In genomic region chr7:914521-915194, GRCh38 we compare ENCODE assay signal across 24 cellular contexts. TPM values are rescaled to one million over a fixed set of nuclear protein-coding genes. Genes with fewer than 3 reads are reported as not detected.
DNase-seq lines count a peak whose midpoint lies in the region; ATAC-seq and TF ChIP-seq lines count a peak whose summit lies in the region.
"Had no signal": no experiment of that assay in that cellular context is flagged by ENCODE, and none has a peak within 500 bp of the region (broad histone marks: within the 10 kb centered on the region; RNA-seq: fewer than 3 reads in every experiment).

No MANE protein-coding gene starts in this region.

- ATAC-seq in right cardiac atrium (no peak), Right ventricle myocardium superior (ENCODE audit: poor library complexity) (no peak)
- ATAC-seq: stimulated activated naive CD8-positive, alpha-beta T cell treated with anti-CD3 and anti-CD28 coated beads, Interleukin-15, amount 100 ng/mL, for 72 hours had no signal

- intact Hi-C loops in right cardiac atrium (cut with DNase I): loop anchor here in 1 of 4 donors (10.0 kb wide), 1 partner anchor 150 kb away; no protein-coding TSS in a partner anchor
- intact Hi-C loops in Right ventricle myocardium superior (cut with DNase I): loop anchor here (5.0 kb wide), 1 partner anchor 258 kb away; no protein-coding TSS in a partner anchor
- intact Hi-C loops in uterus (cut with DNase I; ENCODE audit: low total_unique reads): no loop called here

- H3K27ac ChIP-seq in right cardiac atrium (ENCODE audit: low read length) (no peak overlapping the region), cingulate gyrus (ENCODE audit: low read depth, low read length) (peak overlapping the region; percentile 93), mesenchymal stem cell (ENCODE audit: low read length, poor library complexity, severe bottlenecking) (no peak overlapping the region), tibial nerve (peak overlapping the region; percentile 56 to 80 (median 58)), uterus (no peak overlapping the region)
- H3K27ac ChIP-seq: ascending aorta, cardiac muscle cell, lower lobe of right lung had no signal

- H2AFZ ChIP-seq in mesenchymal stem cell (ENCODE audit: low read depth, low read length): no peak overlapping the region

- H2BK120ac ChIP-seq in mesenchymal stem cell (ENCODE audit: low read depth, low read length): no peak overlapping the region

- H4K91ac ChIP-seq in mesenchymal stem cell (ENCODE audit: low read length): peak overlapping the region; percentile 6

- H3K36me3 ChIP-seq in mesenchymal stem cell (ENCODE audit: control insufficient read depth in 1 of 2, insufficient read depth in 2 of 2, low read depth in 1 of 2, low read length in 2 of 2) (peaks cover 0 to under 1% of the 10 kb centered on the region in 2 experiments), tibial nerve (peaks cover 0 to 12% (median 0%) of the 10 kb centered on the region in 3 donors), uterus (no peaks in the 10 kb centered on the region)
- H3K36me3 ChIP-seq: cardiac muscle cell, prostate gland had no signal

- 93% methylated on average over 16 of the region's 16 CpGs for WGBS in right cardiac atrium
- 87% methylated on average over 16 of the region's 16 CpGs for WGBS in mesenchymal stem cell
- 77 to 91% methylated on average over 8 to 14 of the region's 16 CpGs for WGBS in tibial nerve, 2 donors

- TF ChIP-seq POLR2A in tibial nerve (IDR thresholded peaks at IDR 0.05) (no peak), uterus (IDR thresholded peaks at IDR 0.05) (no peak)

- H3K4me3 ChIP-seq in right cardiac atrium (ENCODE audit: low read length) (no peak overlapping the region), mesenchymal stem cell (ENCODE audit: insufficient read depth in 1 of 2, low read depth in 1 of 2, low read length in 2 of 2) (peak overlapping the region in 1 of 2 experiments; percentile 24), tibial nerve (no peak overlapping the region), uterus (no peak overlapping the region)
- H3K4me3 ChIP-seq: ascending aorta, cardiac muscle cell, lower lobe of right lung, prostate gland had no signal

- TF ChIP-seq EP300 in tibial nerve (IDR thresholded peaks at IDR 0.05): peak in 1 of 2 donors; percentile 3

- H3K18ac ChIP-seq in mesenchymal stem cell (ENCODE audit: low read depth in 1 of 2, low read length in 2 of 2): peak overlapping the region in 1 of 2 experiments; percentile 3

- H2BK12ac ChIP-seq in mesenchymal stem cell (ENCODE audit: low read length in 2 of 2): peak overlapping the region; percentile 4 to 51

- H3K4me1 ChIP-seq in right cardiac atrium (ENCODE audit: control insufficient read depth, insufficient read depth, low read length): no peaks in the 10 kb centered on the region
- H3K4me1 ChIP-seq in mesenchymal stem cell (ENCODE audit: control insufficient read depth, insufficient read depth, low read depth, low read length): peaks cover 30% of the 10 kb centered on the region
- H3K4me1 ChIP-seq in tibial nerve: peaks cover 0 to 61% (median 17%) of the 10 kb centered on the region in 4 donors
- H3K4me1 ChIP-seq in uterus: peaks cover 0 to 7% of the 10 kb centered on the region in 2 donors
- H3K4me1 ChIP-seq: lower lobe of right lung, prostate gland had no signal

- no peak overlapping the region for H3K4me2 ChIP-seq in mesenchymal stem cell (ENCODE audit: low read length, poor library complexity, severe bottlenecking)

- H2AK5ac ChIP-seq in mesenchymal stem cell (ENCODE audit: low read length, severe bottlenecking): no peak overlapping the region

- H3K9ac ChIP-seq in mesenchymal stem cell (ENCODE audit: low read length): no peak overlapping the region

- H3K79me1 ChIP-seq in mesenchymal stem cell (replicated peaks; ENCODE audit: low read length, poor library complexity, severe bottlenecking): no peaks in the 10 kb centered on the region

- H3K27me3 ChIP-seq in right cardiac atrium (ENCODE audit: control insufficient read depth, insufficient read depth) (no peaks in the 10 kb centered on the region), mesenchymal stem cell (ENCODE audit: control insufficient read depth in 1 of 2, insufficient read depth in 1 of 2, low read length in 2 of 2) (peaks cover 38 to 51% of the 10 kb centered on the region in 2 experiments), tibial nerve (peaks cover 0 to 4% of the 10 kb centered on the region in 2 donors), uterus (no peaks in the 10 kb centered on the region)
- H3K27me3 ChIP-seq: ascending aorta had no signal

- TF ChIP-seq CTCF in tibial nerve (IDR thresholded peaks at IDR 0.05): no peak
- no peak for TF ChIP-seq CTCF in uterus (IDR thresholded peaks at IDR 0.05)

- H2BK5ac ChIP-seq in mesenchymal stem cell (ENCODE audit: low read depth, low read length, poor library complexity, severe bottlenecking): no peak overlapping the region

- H3K14ac ChIP-seq in mesenchymal stem cell (ENCODE audit: low read length in 2 of 2): peak overlapping the region in 1 of 2 experiments; percentile 19

- H4K8ac ChIP-seq in mesenchymal stem cell (ENCODE audit: low read length): no peak overlapping the region

- DNase-seq in right cardiac atrium (peak in 2 of 3 donors; percentile 38 to 46), Right ventricle myocardium superior (no peak), mesenchymal stem cell (no peak), tibial nerve (ENCODE audit: low spot score in 2 of 2) (no peak), uterus (no peak), kidney tubule cell (ENCODE audit: low spot score) (no peak), hepatic stellate cell (ENCODE audit: low spot score) (no peak)
- DNase-seq: activated CD4-positive, alpha-beta memory T cell treated with anti-CD3 and anti-CD28 coated beads, Interleukin-2, amount 10 ng/mL, durations not matched to agents 7 days and 5 days; activated CD4-positive, CD25-positive, alpha-beta regulatory T cell treated with anti-CD3 and anti-CD28 coated beads, Interleukin-2, amount 50 U/mL, for 72 hours; activated naive CD8-positive, alpha-beta T cell treated with anti-CD3 and anti-CD28 coated beads for 36 hours; activated T-cell treated with anti-CD3 and anti-CD28 coated beads for 4 hours; CD8-positive, alpha-beta memory T cell; dermis blood vessel endothelial cell; glutamatergic neuron; islet precursor cell; lower lobe of right lung; NCI-H524 treated with DMSO at 0.1 percent for 48 hours; NK-92 treated with Interleukin-12 subunit alpha and Interleukin-12 subunit beta, amount 100 ng/mL, for 24 hours; stimulated activated CD4-positive, alpha-beta T cell treated with anti-CD3 and anti-CD28 coated beads, Interleukin-15, amount 100 ng/mL, for 24 hours; stimulated activated naive CD8-positive, alpha-beta T cell treated with anti-CD3 and anti-CD28 coated beads, Interleukin-15, amount 100 ng/mL, for 72 hours had no signal

- H2BK15ac ChIP-seq in mesenchymal stem cell (ENCODE audit: low read depth, poor library complexity, severe bottlenecking): no peak overlapping the region

- H3K23ac ChIP-seq in mesenchymal stem cell (ENCODE audit: low read length in 2 of 2): no peak overlapping the region

- H3K4ac ChIP-seq in mesenchymal stem cell (ENCODE audit: low read depth in 1 of 2, low read length in 2 of 2): no peak overlapping the region

- H3K9me3 ChIP-seq in right cardiac atrium (ENCODE audit: control insufficient read depth, low read length): no peaks in the 10 kb centered on the region
- H3K9me3 ChIP-seq in mesenchymal stem cell (ENCODE audit: control insufficient read depth, low read length): no peaks in the 10 kb centered on the region
- H3K9me3 ChIP-seq in tibial nerve: no peaks in the 10 kb centered on the region
- no peaks in the 10 kb centered on the region for H3K9me3 ChIP-seq in uterus
- H3K9me3 ChIP-seq: ascending aorta, lower lobe of right lung, prostate gland had no signal

RNA-seq across cellular contexts. Expression of gene GET4, which starts 38.3 kb away (rescaled TPM):
- total RNA-seq in right cardiac atrium: 10 to 100 TPM; 20.1 to 23.6 (median 22.2) TPM
- polyA plus RNA-seq in right cardiac atrium: 22.2 TPM
- total RNA-seq in Right ventricle myocardium superior: 20.6 TPM
- 23.7 TPM for polyA plus RNA-seq in mesenchymal stem cell (2013, experiment 1 of 2)
- polyA plus RNA-seq in mesenchymal stem cell (2013, experiment 2 of 2): 23.3 TPM
- 10 to 100 TPM; 29.8 to 50.2 (median 38.3) TPM for total RNA-seq in tibial nerve
- total RNA-seq in uterus: 10 to 100 TPM in 3 of 4 donors, 1 to 10 TPM in 1; 6.1 to 39.4 (median 26.7) TPM

RNA-seq across cellular contexts. Expression of gene ADAP1, which starts 39.8 kb away (rescaled TPM):
- total RNA-seq in right cardiac atrium (1 to 10 TPM; 4.8 to 7.1 (median 6.4) TPM), Right ventricle myocardium superior (6.4 TPM), tibial nerve (10 to 100 TPM; 29.3 to 53.0 (median 39.6) TPM), uterus (10 to 100 TPM in 2 of 4 donors, 1 to 10 TPM in 2; 3.2 to 17.4 (median 10.9) TPM)
- polyA plus RNA-seq in right cardiac atrium: 8.4 TPM
- polyA plus RNA-seq in mesenchymal stem cell (2013, experiment 1 of 2): 0.97 TPM
- polyA plus RNA-seq in mesenchymal stem cell (2013, experiment 2 of 2): 0.84 TPM

Comparison
In these comparisons a context has a peak if more than half of its experiments do, and no peak if none do; other contexts are left out.
1. DNase-seq: peak in right cardiac atrium (2 of 3); none in Right ventricle myocardium superior (single experiment), mesenchymal stem cell (single experiment), tibial nerve (0 of 2), uterus (0 of 2), kidney tubule cell (single experiment) and hepatic stellate cell (single experiment).
2. H3K27ac ChIP-seq: peak in cingulate gyrus (single experiment) and tibial nerve (4 of 4); none in right cardiac atrium (single experiment), mesenchymal stem cell (single experiment) and uterus (0 of 2).